Comparison of ENCODE assay signal across 3 cellular contexts in genomic region chr7:3270362-3270761, GRCh38.
TF ChIP-seq lines count a peak whose summit lies in the region.

No MANE protein-coding gene starts in this region.

TF ChIP-seq in HepG2, 621 proteins besides CTCF, POLR2A, EP300 and RAD21:
- TF ChIP-seq IKZF1 (IDR thresholded peaks at IDR 0.05) (peak; percentile 69; the same call in 1 of the 2 replicates), CREB1 (IDR thresholded peaks at IDR 0.05) (peak; percentile 97), CREB1 (CRISPR knock-in tag; IDR thresholded peaks at IDR 0.05) (no peak), ATF7 (IDR thresholded peaks at IDR 0.05) (peak; percentile 37; the same call in 1 of the 2 replicates), ATF7 (CRISPR knock-in tag; IDR thresholded peaks at IDR 0.05) (no peak), ZBTB7B (CRISPR knock-in tag; IDR thresholded peaks at IDR 0.05) (no peak)

TF ChIP-seq in HEK293, 187 proteins besides CTCF, POLR2A, EP300 and RAD21:
- TF ChIP-seq ZNF571 (tag by site-specific recombination; IDR thresholded peaks at IDR 0.05) = peak; percentile 72; the same call in 1 of the 2 replicates
- 0 out of 2 replicates have a peak, but pooled peaks have one; percentile 43 for TF ChIP-seq YY2 (tag by site-specific recombination; IDR thresholded peaks at IDR 0.05)
- peak; percentile 95 for TF ChIP-seq ZNF513 (tag by site-specific recombination; IDR thresholded peaks at IDR 0.05)
- no peak for TF ChIP-seq SETDB1 (IDR thresholded peaks at IDR 0.05; ENCODE audit: insufficient read length, low read length)
- 0 out of 2 replicates have a peak, but pooled peaks have one; percentile 58 for TF ChIP-seq ZNF280C (tag by site-specific recombination; IDR thresholded peaks at IDR 0.05)
- 0 out of 2 replicates have a peak, but pooled peaks have one; percentile 59 for TF ChIP-seq RBAK (tag by site-specific recombination; IDR thresholded peaks at IDR 0.05)
- no peak for TF ChIP-seq ZNF518A (tag by site-specific recombination; conservative IDR thresholded peaks at IDR 0.05; ENCODE audit: low read depth)
- no peak for TF ChIP-seq ZSCAN18 (tag by site-specific recombination; IDR thresholded peaks at IDR 0.05)

TF ChIP-seq in K562, 482 proteins besides CTCF, POLR2A, EP300 and RAD21:
- TF ChIP-seq ZNF253 (CRISPR knock-in tag; conservative IDR thresholded peaks at IDR 0.05) (no peak), ELF4 (CRISPR knock-in tag; IDR thresholded peaks at IDR 0.05) (0 out of 2 replicates have a peak, but pooled peaks have one; percentile 46), MTA2 (IDR thresholded peaks at IDR 0.05; ENCODE audit: low read depth) (no peak), OTX1 (CRISPR knock-in tag; IDR thresholded peaks at IDR 0.05) (0 out of 2 replicates have a peak, but pooled peaks have one; percentile 41), ZNF41 (CRISPR knock-in tag; conservative IDR thresholded peaks at IDR 0.05) (no peak), HBP1 (CRISPR knock-in tag; IDR thresholded peaks at IDR 0.05) (peak; percentile 17; the same call in 1 of the 2 replicates)
